1 cellular context compared by ENCODE assay signal in genomic region chr14:36582011-36582873, GRCh38.
A peak's percentile ranks its signal among the peaks of the same experiment; 100 is the strongest.
TF ChIP-seq lines count a peak whose summit lies in the region.

Gene NKX2-8 (minus strand): TSS chr14:36582614. CDS start chr14:36582389, 225 bp downstream.

TF ChIP-seq in HEK293, 187 proteins besides CTCF, POLR2A, EP300 and RAD21 (continued from another document and continues in another):
- TF ChIP-seq, protein P1, sequence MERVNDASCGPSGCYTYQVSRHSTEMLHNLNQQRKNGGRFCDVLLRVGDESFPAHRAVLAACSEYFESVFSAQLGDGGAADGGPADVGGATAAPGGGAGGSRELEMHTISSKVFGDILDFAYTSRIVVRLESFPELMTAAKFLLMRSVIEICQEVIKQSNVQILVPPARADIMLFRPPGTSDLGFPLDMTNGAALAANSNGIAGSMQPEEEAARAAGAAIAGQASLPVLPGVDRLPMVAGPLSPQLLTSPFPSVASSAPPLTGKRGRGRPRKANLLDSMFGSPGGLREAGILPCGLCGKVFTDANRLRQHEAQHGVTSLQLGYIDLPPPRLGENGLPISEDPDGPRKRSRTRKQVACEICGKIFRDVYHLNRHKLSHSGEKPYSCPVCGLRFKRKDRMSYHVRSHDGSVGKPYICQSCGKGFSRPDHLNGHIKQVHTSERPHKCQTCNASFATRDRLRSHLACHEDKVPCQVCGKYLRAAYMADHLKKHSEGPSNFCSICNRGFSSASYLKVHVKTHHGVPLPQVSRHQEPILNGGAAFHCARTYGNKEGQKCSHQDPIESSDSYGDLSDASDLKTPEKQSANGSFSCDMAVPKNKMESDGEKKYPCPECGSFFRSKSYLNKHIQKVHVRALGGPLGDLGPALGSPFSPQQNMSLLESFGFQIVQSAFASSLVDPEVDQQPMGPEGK (tag by site-specific recombination; IDR thresholded peaks at IDR 0.05): peak; percentile 75; the same call in 1 of the 2 replicates
- TF ChIP-seq ZBTB11 (tag by site-specific recombination; conservative IDR thresholded peaks at IDR 0.05; ENCODE audit: low read depth) (no peak), ZBTB17 (tag by site-specific recombination; IDR thresholded peaks at IDR 0.05) (peak; percentile 68; the same call in 1 of the 2 replicates), ZNF155 (tag by site-specific recombination; IDR thresholded peaks at IDR 0.05) (no peak), ZNF114 (tag by site-specific recombination; IDR thresholded peaks at IDR 0.05) (no peak), BCL11A (tag by site-specific recombination; IDR thresholded peaks at IDR 0.05; ENCODE audit: low read depth) (no peak), KLF10 (tag by site-specific recombination; IDR thresholded peaks at IDR 0.05) (peak; percentile 41; the same call in 1 of the 2 replicates), ZFHX2 (tag by site-specific recombination; conservative IDR thresholded peaks at IDR 0.05) (peak; percentile 89), ZNF398 (tag by site-specific recombination; IDR thresholded peaks at IDR 0.05) (no peak), ZFP3 (tag by site-specific recombination; IDR thresholded peaks at IDR 0.05; ENCODE audit: low read depth) (no peak), ZNF350 (tag by site-specific recombination; IDR thresholded peaks at IDR 0.05) (no peak), ZNF335 (tag by site-specific recombination; conservative IDR thresholded peaks at IDR 0.05) (peak; percentile 66), SP3 (tag by site-specific recombination; IDR thresholded peaks at IDR 0.05) (peak; percentile 79), ZXDB (tag by site-specific recombination; IDR thresholded peaks at IDR 0.05) (0 out of 2 replicates have a peak, but pooled peaks have one; percentile 28), ZNF302 (tag by site-specific recombination; IDR thresholded peaks at IDR 0.05; ENCODE audit: low read depth) (no peak), ZSCAN5A (tag by site-specific recombination; IDR thresholded peaks at IDR 0.05) (no peak), ZBTB8A (tag by site-specific recombination; IDR thresholded peaks at IDR 0.05) (peak; percentile 71), ZNF274 (IDR thresholded peaks at IDR 0.05; ENCODE audit: low read length) (no peak), ZNF274 (tag by site-specific recombination; IDR thresholded peaks at IDR 0.05; ENCODE audit: borderline replicate concordance) (no peak), ZNF2 (tag by site-specific recombination; IDR thresholded peaks at IDR 0.05) (0 out of 2 replicates have a peak, but pooled peaks have one; percentile 27), ZNF777 (tag by site-specific recombination; IDR thresholded peaks at IDR 0.05; ENCODE audit: borderline replicate concordance) (no peak; the same call in 1 of the 2 replicates), PBX3 (CRISPR knock-in tag; IDR thresholded peaks at IDR 0.05) (peak; percentile 54; the same call in 1 of the 2 replicates), ZNF121 (tag by site-specific recombination; IDR thresholded peaks at IDR 0.05) (no peak), RBAK (tag by site-specific recombination; IDR thresholded peaks at IDR 0.05) (no peak), ZNF596 (tag by site-specific recombination; IDR thresholded peaks at IDR 0.05) (no peak), YY1 (tag by site-specific recombination; IDR thresholded peaks at IDR 0.05) (0 out of 2 replicates have a peak, but pooled peaks have one; percentile 17), ZNF677 (tag by site-specific recombination; IDR thresholded peaks at IDR 0.05) (no peak), AEBP2 (tag by site-specific recombination; IDR thresholded peaks at IDR 0.05; ENCODE audit: borderline replicate concordance) (no peak), ZNF18 (tag by site-specific recombination; IDR thresholded peaks at IDR 0.05) (no peak), ZBTB1 (tag by site-specific recombination; IDR thresholded peaks at IDR 0.05) (no peak), ZNF10 (tag by site-specific recombination; IDR thresholded peaks at IDR 0.05) (no peak), ZNF112 (tag by site-specific recombination; IDR thresholded peaks at IDR 0.05) (no peak), ZSCAN30 (tag by site-specific recombination; IDR thresholded peaks at IDR 0.05) (no peak), ZNF24 (tag by site-specific recombination; IDR thresholded peaks at IDR 0.05) (no peak), ZNF707 (tag by site-specific recombination; IDR thresholded peaks at IDR 0.05) (no peak), ZNF473 (tag by site-specific recombination; IDR thresholded peaks at IDR 0.05) (no peak), KLF7 (tag by site-specific recombination; IDR thresholded peaks at IDR 0.05; ENCODE audit: borderline replicate concordance) (no peak), ZNF211 (tag by site-specific recombination; IDR thresholded peaks at IDR 0.05; ENCODE audit: low read depth) (no peak), EGR2 (tag by site-specific recombination; IDR thresholded peaks at IDR 0.05; ENCODE audit: low read depth) (peak; percentile 73)
- TF ChIP-seq, protein P2, sequence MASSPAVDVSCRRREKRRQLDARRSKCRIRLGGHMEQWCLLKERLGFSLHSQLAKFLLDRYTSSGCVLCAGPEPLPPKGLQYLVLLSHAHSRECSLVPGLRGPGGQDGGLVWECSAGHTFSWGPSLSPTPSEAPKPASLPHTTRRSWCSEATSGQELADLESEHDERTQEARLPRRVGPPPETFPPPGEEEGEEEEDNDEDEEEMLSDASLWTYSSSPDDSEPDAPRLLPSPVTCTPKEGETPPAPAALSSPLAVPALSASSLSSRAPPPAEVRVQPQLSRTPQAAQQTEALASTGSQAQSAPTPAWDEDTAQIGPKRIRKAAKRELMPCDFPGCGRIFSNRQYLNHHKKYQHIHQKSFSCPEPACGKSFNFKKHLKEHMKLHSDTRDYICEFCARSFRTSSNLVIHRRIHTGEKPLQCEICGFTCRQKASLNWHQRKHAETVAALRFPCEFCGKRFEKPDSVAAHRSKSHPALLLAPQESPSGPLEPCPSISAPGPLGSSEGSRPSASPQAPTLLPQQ (tag by site-specific recombination; IDR thresholded peaks at IDR 0.05): 0 out of 2 replicates have a peak, but pooled peaks have one; percentile 22
- TF ChIP-seq, protein P3, sequence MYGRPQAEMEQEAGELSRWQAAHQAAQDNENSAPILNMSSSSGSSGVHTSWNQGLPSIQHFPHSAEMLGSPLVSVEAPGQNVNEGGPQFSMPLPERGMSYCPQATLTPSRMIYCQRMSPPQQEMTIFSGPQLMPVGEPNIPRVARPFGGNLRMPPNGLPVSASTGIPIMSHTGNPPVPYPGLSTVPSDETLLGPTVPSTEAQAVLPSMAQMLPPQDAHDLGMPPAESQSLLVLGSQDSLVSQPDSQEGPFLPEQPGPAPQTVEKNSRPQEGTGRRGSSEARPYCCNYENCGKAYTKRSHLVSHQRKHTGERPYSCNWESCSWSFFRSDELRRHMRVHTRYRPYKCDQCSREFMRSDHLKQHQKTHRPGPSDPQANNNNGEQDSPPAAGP (tag by site-specific recombination; IDR thresholded peaks at IDR 0.05): no peak
- TF ChIP-seq, protein P4, sequence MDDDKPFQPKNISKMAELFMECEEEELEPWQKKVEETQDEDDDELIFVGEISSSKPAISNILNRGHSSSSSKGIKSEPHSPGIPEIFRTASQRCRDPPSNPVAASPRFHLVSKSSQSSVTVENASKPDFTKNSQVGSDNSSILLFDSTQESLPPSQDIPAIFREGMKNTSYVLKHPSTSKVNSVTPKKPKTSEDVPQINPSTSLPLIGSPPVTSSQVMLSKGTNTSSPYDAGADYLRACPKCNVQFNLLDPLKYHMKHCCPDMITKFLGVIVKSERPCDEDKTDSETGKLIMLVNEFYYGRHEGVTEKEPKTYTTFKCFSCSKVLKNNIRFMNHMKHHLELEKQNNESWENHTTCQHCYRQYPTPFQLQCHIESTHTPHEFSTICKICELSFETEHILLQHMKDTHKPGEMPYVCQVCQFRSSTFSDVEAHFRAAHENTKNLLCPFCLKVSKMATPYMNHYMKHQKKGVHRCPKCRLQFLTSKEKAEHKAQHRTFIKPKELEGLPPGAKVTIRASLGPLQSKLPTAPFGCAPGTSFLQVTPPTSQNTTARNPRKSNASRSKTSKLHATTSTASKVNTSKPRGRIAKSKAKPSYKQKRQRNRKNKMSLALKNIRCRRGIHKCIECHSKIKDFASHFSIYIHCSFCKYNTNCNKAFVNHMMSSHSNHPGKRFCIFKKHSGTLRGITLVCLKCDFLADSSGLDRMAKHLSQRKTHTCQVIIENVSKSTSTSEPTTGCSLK (tag by site-specific recombination; IDR thresholded peaks at IDR 0.05): no peak
- TF ChIP-seq, protein P5, sequence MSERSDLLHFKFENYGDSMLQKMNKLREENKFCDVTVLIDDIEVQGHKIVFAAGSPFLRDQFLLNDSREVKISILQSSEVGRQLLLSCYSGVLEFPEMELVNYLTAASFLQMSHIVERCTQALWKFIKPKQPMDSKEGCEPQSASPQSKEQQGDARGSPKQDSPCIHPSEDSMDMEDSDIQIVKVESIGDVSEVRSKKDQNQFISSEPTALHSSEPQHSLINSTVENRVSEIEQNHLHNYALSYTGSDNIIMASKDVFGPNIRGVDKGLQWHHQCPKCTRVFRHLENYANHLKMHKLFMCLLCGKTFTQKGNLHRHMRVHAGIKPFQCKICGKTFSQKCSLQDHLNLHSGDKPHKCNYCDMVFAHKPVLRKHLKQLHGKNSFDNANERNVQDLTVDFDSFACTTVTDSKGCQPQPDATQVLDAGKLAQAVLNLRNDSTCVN (tag by site-specific recombination; optimal IDR thresholded peaks at IDR 0.05): peak; percentile 47
